ENCODE assay signal across 31 cellular contexts in genomic region chr5:104139840-104140239, GRCh38.
"Had no signal": no experiment of that assay in that cellular context is flagged by ENCODE, and none has a peak within 500 bp of the region (broad histone marks: within the 10 kb centered on the region; RNA-seq: fewer than 3 reads in every experiment).

No MANE protein-coding gene starts in this region.

- H3K36me3 ChIP-seq: esophagus muscularis mucosa, gastroesophageal sphincter, heart right ventricle, left lung, ovary, sigmoid colon, tibial artery, upper lobe of left lung had no signal

- H3K4me3 Mint-ChIP-seq: naive thymus-derived CD4-positive, alpha-beta T cell; nephron; stimulated activated effector memory CD8-positive, alpha-beta T cell treated with anti-CD3 and anti-CD28 coated beads, Interleukin-12 subunit alpha, Interleukin-12 subunit beta, amount 100 ng/mL, for 72 hours had no signal

- H3K4me1 Mint-ChIP-seq: naive thymus-derived CD4-positive, alpha-beta T cell; nephron; stimulated activated effector memory CD8-positive, alpha-beta T cell treated with anti-CD3 and anti-CD28 coated beads, Interleukin-12 subunit alpha, Interleukin-12 subunit beta, amount 100 ng/mL, for 72 hours had no signal

- H3K27me3 Mint-ChIP-seq: naive thymus-derived CD4-positive, alpha-beta T cell had no signal

- H3K27ac Mint-ChIP-seq: naive thymus-derived CD4-positive, alpha-beta T cell; nephron; stimulated activated effector memory CD8-positive, alpha-beta T cell treated with anti-CD3 and anti-CD28 coated beads, Interleukin-12 subunit alpha, Interleukin-12 subunit beta, amount 100 ng/mL, for 72 hours had no signal

- H3K4me1 ChIP-seq: esophagus muscularis mucosa, foreskin keratinocyte, gastroesophageal sphincter, heart right ventricle, left lung, psoas muscle, sigmoid colon, testis, tibial artery, upper lobe of left lung had no signal

- H3K36me3 Mint-ChIP-seq: naive thymus-derived CD4-positive, alpha-beta T cell; stimulated activated effector memory CD8-positive, alpha-beta T cell treated with anti-CD3 and anti-CD28 coated beads, Interleukin-12 subunit alpha, Interleukin-12 subunit beta, amount 100 ng/mL, for 72 hours had no signal

- H3K9me3 Mint-ChIP-seq: nephron had no signal

- H3K27ac ChIP-seq: dorsolateral prefrontal cortex, esophagus muscularis mucosa, foreskin keratinocyte, gastroesophageal sphincter, heart right ventricle, left lung, ovary, psoas muscle, sigmoid colon, testis, tibial artery, upper lobe of left lung had no signal

- ATAC-seq: foreskin keratinocyte; gastroesophageal sphincter; heart right ventricle; left cardiac atrium; left lung; naive thymus-derived CD4-positive, alpha-beta T cell; psoas muscle; right cardiac atrium; stimulated activated effector memory CD8-positive, alpha-beta T cell treated with anti-CD3 and anti-CD28 coated beads, Interleukin-12 subunit alpha, Interleukin-12 subunit beta, amount 100 ng/mL, for 72 hours; stimulated activated naive CD8-positive, alpha-beta T cell treated with anti-CD3 and anti-CD28 coated beads, Interleukin-15, Interleukin-2, amounts not matched to agents 100 U/mL and 50 U/mL, for 24 hours had no signal

- FAIRE-seq: endothelial cell of umbilical vein, islet of Langerhans, urothelium cell line had no signal

- H3K4me3 ChIP-seq: dorsolateral prefrontal cortex, esophagus muscularis mucosa, gastroesophageal sphincter, heart right ventricle, left lung, ovary, psoas muscle, sigmoid colon, testis, tibial artery, upper lobe of left lung had no signal

- H3K27me3 ChIP-seq: dorsolateral prefrontal cortex, esophagus muscularis mucosa, foreskin keratinocyte, gastroesophageal sphincter, heart right ventricle, left lung, ovary, sigmoid colon, testis, tibial artery, upper lobe of left lung had no signal

- DNase-seq: cortex of kidney; dorsolateral prefrontal cortex; effector CD4-positive, alpha-beta T cell; foreskin keratinocyte; heart right ventricle; hippocampal formation; left cardiac atrium; left lung; mesenchymal stem cell; midbrain; naive thymus-derived CD4-positive, alpha-beta T cell; nucleus accumbens; ovary; posterior cingulate gyrus; psoas muscle; right cardiac atrium; sigmoid colon; stimulated activated CD4-positive, alpha-beta T cell treated with anti-CD3 and anti-CD28 coated beads, Interleukin-2, amount 100 ng/mL, for 24 hours; stimulated activated CD4-positive, alpha-beta T cell treated with anti-CD3 and anti-CD28 coated beads, Interleukin-4, amount 100 ng/mL, for 24 hours; stimulated activated naive CD8-positive, alpha-beta T cell treated with anti-CD3 and anti-CD28 coated beads, Interleukin-15, Interleukin-2, amounts not matched to agents 100 U/mL and 50 U/mL, for 24 hours; substantia nigra; testis; tibial artery; upper lobe of left lung had no signal
